Comparison of ENCODE assay signal across 1 cellular context in the genomic region with DNA sequence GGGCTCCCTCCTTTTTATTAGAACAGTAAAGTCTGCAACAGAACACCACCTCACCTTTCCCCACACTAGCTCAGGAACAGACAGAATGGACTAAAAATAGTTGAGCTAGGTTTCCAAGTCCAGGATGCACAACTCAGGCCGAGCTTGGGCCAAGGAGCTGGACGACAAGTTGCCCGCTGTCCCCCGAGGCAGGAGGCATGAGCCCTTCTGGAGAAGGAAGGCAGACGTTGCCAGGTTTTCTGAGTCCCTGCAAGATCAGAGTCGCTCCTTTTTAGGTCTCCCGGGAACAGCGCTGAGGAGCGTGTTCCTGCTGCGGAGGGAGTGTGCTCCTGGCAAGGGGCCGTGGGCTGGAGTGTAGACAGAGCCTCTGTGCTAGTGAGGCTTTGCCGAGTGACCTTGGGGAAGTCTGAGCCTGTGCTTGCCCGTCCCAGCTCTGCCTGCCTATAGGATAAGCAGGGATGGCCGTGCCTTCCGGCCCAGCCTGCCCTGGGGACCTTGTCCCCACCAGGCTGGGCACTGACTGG.
TF ChIP-seq lines count a peak whose summit lies in the region.

No MANE protein-coding gene starts in this region.

TF ChIP-seq in SK-N-SH treated with all-trans-retinoic acid at 6 μM for 48 hours, 23 proteins besides CTCF, POLR2A, EP300 and RAD21 (continued from another document):
- TF ChIP-seq, protein P1, sequence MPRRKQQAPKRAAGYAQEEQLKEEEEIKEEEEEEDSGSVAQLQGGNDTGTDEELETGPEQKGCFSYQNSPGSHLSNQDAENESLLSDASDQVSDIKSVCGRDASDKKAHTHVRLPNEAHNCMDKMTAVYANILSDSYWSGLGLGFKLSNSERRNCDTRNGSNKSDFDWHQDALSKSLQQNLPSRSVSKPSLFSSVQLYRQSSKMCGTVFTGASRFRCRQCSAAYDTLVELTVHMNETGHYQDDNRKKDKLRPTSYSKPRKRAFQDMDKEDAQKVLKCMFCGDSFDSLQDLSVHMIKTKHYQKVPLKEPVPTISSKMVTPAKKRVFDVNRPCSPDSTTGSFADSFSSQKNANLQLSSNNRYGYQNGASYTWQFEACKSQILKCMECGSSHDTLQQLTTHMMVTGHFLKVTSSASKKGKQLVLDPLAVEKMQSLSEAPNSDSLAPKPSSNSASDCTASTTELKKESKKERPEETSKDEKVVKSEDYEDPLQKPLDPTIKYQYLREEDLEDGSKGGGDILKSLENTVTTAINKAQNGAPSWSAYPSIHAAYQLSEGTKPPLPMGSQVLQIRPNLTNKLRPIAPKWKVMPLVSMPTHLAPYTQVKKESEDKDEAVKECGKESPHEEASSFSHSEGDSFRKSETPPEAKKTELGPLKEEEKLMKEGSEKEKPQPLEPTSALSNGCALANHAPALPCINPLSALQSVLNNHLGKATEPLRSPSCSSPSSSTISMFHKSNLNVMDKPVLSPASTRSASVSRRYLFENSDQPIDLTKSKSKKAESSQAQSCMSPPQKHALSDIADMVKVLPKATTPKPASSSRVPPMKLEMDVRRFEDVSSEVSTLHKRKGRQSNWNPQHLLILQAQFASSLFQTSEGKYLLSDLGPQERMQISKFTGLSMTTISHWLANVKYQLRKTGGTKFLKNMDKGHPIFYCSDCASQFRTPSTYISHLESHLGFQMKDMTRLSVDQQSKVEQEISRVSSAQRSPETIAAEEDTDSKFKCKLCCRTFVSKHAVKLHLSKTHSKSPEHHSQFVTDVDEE (CRISPR knock-in tag; IDR thresholded peaks at IDR 0.05) = no peak
- no peak for TF ChIP-seq ZNF70 (CRISPR knock-in tag; IDR thresholded peaks at IDR 0.05)
TF ChIP-seq in SK-N-SH treated with all-trans-retinoic acid at 6 μM for 48 hours: peak in this region for 0.
